In the genomic region with DNA sequence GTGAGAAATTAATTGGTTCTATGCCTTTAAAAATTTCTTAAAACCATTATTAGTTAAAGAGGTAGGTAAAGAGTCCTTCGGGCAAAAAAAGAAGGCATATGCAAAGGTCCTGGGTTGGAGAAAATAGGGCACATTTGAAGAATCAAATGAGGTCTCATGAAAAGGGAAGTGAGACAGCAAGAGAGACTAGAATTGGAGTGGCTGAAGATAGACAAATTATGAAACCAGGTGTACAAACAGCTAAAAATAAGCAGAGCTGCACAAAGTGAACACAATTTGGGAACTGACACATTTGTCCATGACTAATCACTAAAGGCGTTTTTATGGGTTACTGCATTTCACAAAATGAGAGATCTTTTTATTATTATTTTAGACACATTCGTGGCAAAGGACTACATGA, we compare ENCODE assay signal across 14 cellular contexts.
DNase-seq lines count a peak whose midpoint lies in the region; ATAC-seq and TF ChIP-seq lines count a peak whose summit lies in the region.
"Had no signal": no experiment of that assay in that cellular context is flagged by ENCODE, and none has a peak within 500 bp of the region (broad histone marks: within the 10 kb centered on the region; RNA-seq: fewer than 3 reads in every experiment).

No MANE protein-coding gene starts in this region.

- H3K27ac ChIP-seq in prostate gland = no peak overlapping the region
- H3K27ac ChIP-seq: SJCRH30 had no signal

- peak; percentile 98 for ATAC-seq in GM19328 (IDR thresholded peaks at IDR 0.05; ENCODE audit: unreplicated experiment)
- peak; percentile 98 for ATAC-seq in HG02763 (IDR thresholded peaks at IDR 0.05; ENCODE audit: unreplicated experiment)
- peak; percentile 97 for ATAC-seq in HG03469 (IDR thresholded peaks at IDR 0.05; ENCODE audit: unreplicated experiment)
- ATAC-seq in natural killer cell treated with Interleukin-12 subunit alpha and Interleukin-12 subunit beta and Interleukin-15 and Interleukin-18, amount 100 ng/mL, for 72 hours = no peak
- ATAC-seq: stimulated activated naive CD8-positive, alpha-beta T cell treated with anti-CD3 and anti-CD28 coated beads, Interleukin-15, Interleukin-2, amounts not matched to agents 100 U/mL and 50 U/mL, for 24 hours had no signal

- H3K4me1 ChIP-seq in prostate gland (replicated peaks) = no peaks in the 10 kb centered on the region
- H3K4me1 ChIP-seq: SJCRH30 had no signal

- H3K4me3 ChIP-seq in prostate gland = no peak overlapping the region
- H3K4me3 ChIP-seq: SJCRH30 had no signal

- H3K36me3 ChIP-seq in prostate gland = no peaks in the 10 kb centered on the region
- H3K36me3 ChIP-seq: SJCRH30 had no signal

- TF ChIP-seq CTCF in GM10266 (IDR thresholded peaks at IDR 0.05; ENCODE audit: control insufficient read depth, insufficient read depth, low read depth, missing control alignments) (no peak), prostate gland (IDR thresholded peaks at IDR 0.05) (no peak)

- no peaks in the 10 kb centered on the region for H3K27me3 Mint-ChIP-seq in natural killer cell treated with Interleukin-12 subunit alpha and Interleukin-12 subunit beta and Interleukin-15 and Interleukin-18, amount 100 ng/mL, for 72 hours
- H3K27me3 Mint-ChIP-seq: activated CD4-positive, alpha-beta memory T cell treated with anti-CD3 and anti-CD28 coated beads for 36 hours had no signal

- no peaks in the 10 kb centered on the region for H3K9me3 ChIP-seq in prostate gland
- H3K9me3 ChIP-seq: SJCRH30 had no signal

- 94% methylated on average over 3 of the region's 3 CpGs for WGBS in prostate gland

- intact Hi-C loops in prostate gland (cut with DNase I) = no loop called here
- intact Hi-C loops in posterior vena cava (cut with DNase I) = no loop called here

- no peak overlapping the region for H3K4me3 Mint-ChIP-seq in natural killer cell treated with Interleukin-12 subunit alpha and Interleukin-12 subunit beta and Interleukin-15 and Interleukin-18, amount 100 ng/mL, for 72 hours
- H3K4me3 Mint-ChIP-seq: activated CD4-positive, alpha-beta memory T cell treated with anti-CD3 and anti-CD28 coated beads for 36 hours had no signal

- H3K27ac Mint-ChIP-seq in natural killer cell treated with Interleukin-12 subunit alpha and Interleukin-12 subunit beta and Interleukin-15 and Interleukin-18, amount 100 ng/mL, for 72 hours = no peak overlapping the region
- H3K27ac Mint-ChIP-seq: activated CD4-positive, alpha-beta memory T cell treated with anti-CD3 and anti-CD28 coated beads for 36 hours had no signal

- TF ChIP-seq POLR2A in prostate gland (IDR thresholded peaks at IDR 0.05) = no peak

- peak; percentile 59 for DNase-seq in GM10266 (ENCODE audit: extremely low spot score)
- no peak for DNase-seq in prostate gland (ENCODE audit: low spot score)
- no peak for DNase-seq in posterior vena cava (ENCODE audit: low spot score)
- no peak for DNase-seq in inferior parietal cortex (ENCODE audit: extremely low spot score)
- DNase-seq in natural killer cell treated with Interleukin-12 subunit alpha and Interleukin-12 subunit beta and Interleukin-15 and Interleukin-18, amount 100 ng/mL, for 72 hours (ENCODE audit: low spot score) = no peak
- DNase-seq: activated CD4-positive, alpha-beta memory T cell treated with anti-CD3 and anti-CD28 coated beads for 36 hours; amygdala; effector memory CD4-positive, alpha-beta T cell; NCI-H2107; SJCRH30; stimulated activated naive CD8-positive, alpha-beta T cell treated with anti-CD3 and anti-CD28 coated beads, Interleukin-15, Interleukin-2, amounts not matched to agents 100 U/mL and 50 U/mL, for 24 hours had no signal

- no peaks in the 10 kb centered on the region for H3K4me1 Mint-ChIP-seq in natural killer cell treated with Interleukin-12 subunit alpha and Interleukin-12 subunit beta and Interleukin-15 and Interleukin-18, amount 100 ng/mL, for 72 hours (ENCODE audit: low read depth in 2 of 2)

- no peaks in the 10 kb centered on the region for H3K27me3 ChIP-seq in prostate gland (replicated peaks; ENCODE audit: insufficient read depth)
- H3K27me3 ChIP-seq: SJCRH30 had no signal

- peaks cover 8% of the 10 kb centered on the region for H3K36me3 Mint-ChIP-seq in natural killer cell treated with Interleukin-12 subunit alpha and Interleukin-12 subunit beta and Interleukin-15 and Interleukin-18, amount 100 ng/mL, for 72 hours
- H3K36me3 Mint-ChIP-seq: activated CD4-positive, alpha-beta memory T cell treated with anti-CD3 and anti-CD28 coated beads for 36 hours had no signal

- peaks cover 18% of the 10 kb centered on the region for H3K9me3 Mint-ChIP-seq in natural killer cell treated with Interleukin-12 subunit alpha and Interleukin-12 subunit beta and Interleukin-15 and Interleukin-18, amount 100 ng/mL, for 72 hours
- H3K9me3 Mint-ChIP-seq: activated CD4-positive, alpha-beta memory T cell treated with anti-CD3 and anti-CD28 coated beads for 36 hours had no signal

Comparison
In these comparisons a context has a peak if more than half of its experiments do, and no peak if none do; other contexts are left out.
1. ATAC-seq: peak in GM19328 (single experiment), HG02763 (single experiment) and HG03469 (single experiment); none in natural killer cell treated with Interleukin-12 subunit alpha and Interleukin-12 subunit beta and Interleukin-15 and Interleukin-18, amount 100 ng/mL, for 72 hours (0 of 2).